1 cellular context compared by ENCODE assay signal in genomic region chr11:119149371-119150275, GRCh38.
TF ChIP-seq lines count a peak whose summit lies in the region.

No MANE protein-coding gene starts in this region.

TF ChIP-seq in IMR-90, 13 proteins besides CTCF, POLR2A, EP300 and RAD21 (continued from another document):
- TF ChIP-seq RCOR1 (IDR thresholded peaks at IDR 0.05; ENCODE audit: insufficient replicate concordance, low read length): no peak
